ENCODE assay signal across 41 cellular contexts in genomic region chr10:100106865-100107264, GRCh38. TPM values are rescaled to one million over a fixed set of nuclear protein-coding genes. Genes with fewer than 3 reads are reported as not detected.
"Had no signal": no experiment of that assay in that cellular context is flagged by ENCODE, and none has a peak within 500 bp of the region (broad histone marks: within the 10 kb centered on the region; RNA-seq: fewer than 3 reads in every experiment).

No MANE protein-coding gene starts in this region.

- H3K27ac Mint-ChIP-seq: activated CD4-positive, alpha-beta memory T cell treated with anti-CD3 and anti-CD28 coated beads, Interleukin-2, amount 10 ng/mL, durations not matched to agents 7 days and 5 days; activated CD4-positive, alpha-beta T cell treated with anti-CD3 and anti-CD28 coated beads for 36 hours; activated CD4-positive, alpha-beta T cell treated with anti-CD3 and anti-CD28 coated beads, Interleukin-2, amount 10 ng/mL, durations not matched to agents 7 days and 5 days; activated CD8-positive, alpha-beta memory T cell treated with anti-CD3 and anti-CD28 coated beads, Interleukin-2, amount 10 ng/mL, durations not matched to agents 7 days and 5 days; activated CD8-positive, alpha-beta T cell treated with anti-CD3 and anti-CD28 coated beads, Interleukin-2, amount 10 ng/mL, durations not matched to agents 7 days and 5 days; activated naive CD4-positive, alpha-beta T cell treated with anti-CD3 and anti-CD28 coated beads, Interleukin-2, amount 10 ng/mL, durations not matched to agents 7 days and 5 days; activated naive CD4-positive, alpha-beta T cell treated with anti-CD3 and anti-CD28 coated beads, Interleukin-2, amount 50 U/mL, for 24 hours; activated naive CD8-positive, alpha-beta T cell; activated naive CD8-positive, alpha-beta T cell treated with anti-CD3 and anti-CD28 coated beads, Interleukin-2, amount 10 ng/mL, durations not matched to agents 7 days and 5 days; activated naive CD8-positive, alpha-beta T cell treated with anti-CD3 and anti-CD28 coated beads, Interleukin-2, amount 50 U/mL, for 24 hours; activated T-cell treated with anti-CD3 and anti-CD28 coated beads, Interleukin-2, amount 50 U/mL, for 24 hours; activated T-helper 2 cell treated with anti-CD3 and anti-CD28 coated beads, Interferon-gamma antibody, Interleukin-2, Interleukin-4, amounts not matched to agents 10 μg/mL and 5 μg/mL and 100 μg/mL, durations not matched to agents 14 hours and 24 hours and 36 hours; brain; T-helper 1 cell treated with Interleukin-12 subunit alpha and Interleukin-12 subunit beta and Interleukin-4 antibody, amounts not matched to agents 30 μg/mL and 1 μg/mL, for 36 hours; T-helper 2 cell treated with Interferon-gamma antibody and Interleukin-4, amounts not matched to agents 5 μg/mL and 100 μg/mL, for 36 hours; WTC11 had no signal

- H3K4me1 Mint-ChIP-seq: activated CD4-positive, alpha-beta memory T cell treated with anti-CD3 and anti-CD28 coated beads, Interleukin-2, amount 10 ng/mL, durations not matched to agents 7 days and 5 days; activated CD4-positive, alpha-beta T cell treated with anti-CD3 and anti-CD28 coated beads for 36 hours; activated CD8-positive, alpha-beta memory T cell treated with anti-CD3 and anti-CD28 coated beads, Interleukin-2, amount 10 ng/mL, durations not matched to agents 7 days and 5 days; activated naive CD4-positive, alpha-beta T cell treated with anti-CD3 and anti-CD28 coated beads, Interleukin-2, amount 10 ng/mL, durations not matched to agents 7 days and 5 days; activated naive CD4-positive, alpha-beta T cell treated with anti-CD3 and anti-CD28 coated beads, Interleukin-2, amount 50 U/mL, for 24 hours; activated naive CD8-positive, alpha-beta T cell treated with anti-CD3 and anti-CD28 coated beads, Interleukin-2, amount 50 U/mL, for 24 hours; brain; central memory CD8-positive, alpha-beta T cell had no signal

- H3K4me3 ChIP-seq: ascending aorta, cardiac muscle cell had no signal

- ATAC-seq: activated CD4-positive, alpha-beta T cell treated with anti-CD3 and anti-CD28 coated beads for 36 hours; activated CD4-positive, CD25-positive, alpha-beta regulatory T cell treated with anti-CD3 and anti-CD28 coated beads, Interleukin-2, amount 50 U/mL, for 24 hours; activated CD8-positive, alpha-beta memory T cell treated with anti-CD3 and anti-CD28 coated beads, Interleukin-2, amount 10 ng/mL, durations not matched to agents 7 days and 5 days; activated CD8-positive, alpha-beta T cell treated with anti-CD3 and anti-CD28 coated beads, Interleukin-2, amount 10 ng/mL, durations not matched to agents 7 days and 5 days; activated naive CD8-positive, alpha-beta T cell treated with anti-CD3 and anti-CD28 coated beads, Interleukin-2, amount 50 U/mL, for 24 hours; WTC11 had no signal

- FAIRE-seq: bronchial epithelial cell, TTC549 had no signal

- H3K27me3 ChIP-seq: ascending aorta, cardiac muscle cell had no signal

- H3K36me3 Mint-ChIP-seq: activated CD8-positive, alpha-beta memory T cell treated with anti-CD3 and anti-CD28 coated beads, Interleukin-2, amount 10 ng/mL, durations not matched to agents 7 days and 5 days; activated naive CD4-positive, alpha-beta T cell treated with anti-CD3 and anti-CD28 coated beads, Interleukin-2, amount 10 ng/mL, durations not matched to agents 7 days and 5 days; activated naive CD8-positive, alpha-beta T cell; activated naive CD8-positive, alpha-beta T cell treated with anti-CD3 and anti-CD28 coated beads, Interleukin-2, amount 10 ng/mL, durations not matched to agents 7 days and 5 days; brain had no signal

- H3K9me3 ChIP-seq: ascending aorta had no signal

- H3K36me3 ChIP-seq: ascending aorta, cardiac muscle cell had no signal

- H3K27ac ChIP-seq: ascending aorta, cardiac muscle cell, VCaP had no signal

- DNase-seq: activated CD4-positive, alpha-beta memory T cell treated with anti-CD3 and anti-CD28 coated beads, Interleukin-2, amount 10 ng/mL, durations not matched to agents 7 days and 5 days; activated CD4-positive, alpha-beta T cell treated with anti-CD3 and anti-CD28 coated beads for 1 hour; activated CD4-positive, alpha-beta T cell treated with anti-CD3 and anti-CD28 coated beads for 36 hours; activated CD4-positive, alpha-beta T cell treated with anti-CD3 and anti-CD28 coated beads for 48 hours; activated CD4-positive, alpha-beta T cell treated with anti-CD3 and anti-CD28 coated beads, Interleukin-2, amount 10 ng/mL, durations not matched to agents 7 days and 5 days; activated CD4-positive, alpha-beta T cell treated with anti-CD3 and anti-CD28 coated beads, Interleukin-2, amount 50 U/mL, for 48 hours; activated CD4-positive, CD25-positive, alpha-beta regulatory T cell; activated CD8-positive, alpha-beta memory T cell treated with anti-CD3 and anti-CD28 coated beads for 24 hours; activated CD8-positive, alpha-beta memory T cell treated with anti-CD3 and anti-CD28 coated beads, Interleukin-2, amount 10 ng/mL, durations not matched to agents 7 days and 5 days; activated CD8-positive, alpha-beta memory T cell treated with anti-CD3 and anti-CD28 coated beads, Interleukin-2, amount 50 U/mL, for 48 hours; activated CD8-positive, alpha-beta T cell treated with anti-CD3 and anti-CD28 coated beads, Interleukin-2, amount 10 ng/mL, durations not matched to agents 7 days and 5 days; activated effector memory CD4-positive, alpha-beta T cell treated with Interleukin-2 at 50 U/mL for 16 hours; activated gamma-delta T cell; activated naive CD4-positive, alpha-beta T cell treated with anti-CD3 and anti-CD28 coated beads, Interleukin-2, amount 10 ng/mL, durations not matched to agents 7 days and 5 days; activated naive CD4-positive, alpha-beta T cell treated with Interleukin-2 at 50 U/mL for 16 hours; activated naive CD8-positive, alpha-beta T cell treated with anti-CD3 and anti-CD28 coated beads, Interleukin-2, amount 10 ng/mL, durations not matched to agents 7 days and 5 days; activated naive CD8-positive, alpha-beta T cell treated with anti-CD3 and anti-CD28 coated beads, Interleukin-2, amount 50 U/mL, for 24 hours; activated T-cell treated with anti-CD3 and anti-CD28 coated beads, Interleukin-2, amount 50 U/mL, for 24 hours; activated T-cell treated with anti-CD3 and anti-CD28 coated beads, Interleukin-2, amount 50 U/mL, for 48 hours; amygdala; anterior cingulate cortex; caudate nucleus; cerebellar nuclear complex; T-helper 1 cell; T-helper 2 cell; T-helper 9 cell had no signal

- H3K9me3 Mint-ChIP-seq: activated CD4-positive, alpha-beta memory T cell treated with anti-CD3 and anti-CD28 coated beads, Interleukin-2, amount 10 ng/mL, durations not matched to agents 7 days and 5 days; activated naive CD4-positive, alpha-beta T cell treated with anti-CD3 and anti-CD28 coated beads, Interleukin-2, amount 10 ng/mL, durations not matched to agents 7 days and 5 days; activated naive CD8-positive, alpha-beta T cell treated with anti-CD3 and anti-CD28 coated beads, Interleukin-2, amount 10 ng/mL, durations not matched to agents 7 days and 5 days; activated T-cell treated with anti-CD3 and anti-CD28 coated beads, Interleukin-2, amount 50 U/mL, for 24 hours; activated T-helper 2 cell treated with anti-CD3 and anti-CD28 coated beads, Interferon-gamma antibody, Interleukin-2, Interleukin-4, amounts not matched to agents 10 μg/mL and 5 μg/mL and 100 μg/mL, durations not matched to agents 14 hours and 24 hours and 36 hours; central memory CD8-positive, alpha-beta T cell; T-helper 1 cell treated with Interleukin-12 subunit alpha and Interleukin-12 subunit beta and Interleukin-4 antibody, amounts not matched to agents 30 μg/mL and 1 μg/mL, for 36 hours; T-helper 2 cell treated with Interferon-gamma antibody and Interleukin-4, amounts not matched to agents 5 μg/mL and 100 μg/mL, for 36 hours had no signal

- H3K4me1 ChIP-seq: ascending aorta had no signal

- H3K4me3 Mint-ChIP-seq: activated CD4-positive, alpha-beta memory T cell treated with anti-CD3 and anti-CD28 coated beads, Interleukin-2, amount 10 ng/mL, durations not matched to agents 7 days and 5 days; activated CD4-positive, alpha-beta T cell treated with anti-CD3 and anti-CD28 coated beads for 36 hours; activated CD4-positive, alpha-beta T cell treated with anti-CD3 and anti-CD28 coated beads, Interleukin-2, amount 10 ng/mL, durations not matched to agents 7 days and 5 days; activated CD8-positive, alpha-beta memory T cell treated with anti-CD3 and anti-CD28 coated beads, Interleukin-2, amount 10 ng/mL, durations not matched to agents 7 days and 5 days; activated CD8-positive, alpha-beta T cell treated with anti-CD3 and anti-CD28 coated beads, Interleukin-2, amount 10 ng/mL, durations not matched to agents 7 days and 5 days; activated naive CD4-positive, alpha-beta T cell treated with anti-CD3 and anti-CD28 coated beads, Interleukin-2, amount 10 ng/mL, durations not matched to agents 7 days and 5 days; activated naive CD4-positive, alpha-beta T cell treated with anti-CD3 and anti-CD28 coated beads, Interleukin-2, amount 50 U/mL, for 24 hours; activated naive CD8-positive, alpha-beta T cell; activated naive CD8-positive, alpha-beta T cell treated with anti-CD3 and anti-CD28 coated beads, Interleukin-2, amount 10 ng/mL, durations not matched to agents 7 days and 5 days; activated naive CD8-positive, alpha-beta T cell treated with anti-CD3 and anti-CD28 coated beads, Interleukin-2, amount 50 U/mL, for 24 hours; activated T-cell treated with anti-CD3 and anti-CD28 coated beads, Interleukin-2, amount 50 U/mL, for 24 hours; brain; central memory CD8-positive, alpha-beta T cell; T-helper 1 cell treated with Interleukin-12 subunit alpha and Interleukin-12 subunit beta and Interleukin-4 antibody, amounts not matched to agents 30 μg/mL and 1 μg/mL, for 36 hours; T-helper 2 cell treated with Interferon-gamma antibody and Interleukin-4, amounts not matched to agents 5 μg/mL and 100 μg/mL, for 36 hours; WTC11 had no signal

RNA-seq across cellular contexts. Expression of gene CPN1, which starts 25.2 kb away (rescaled TPM):
- total RNA-seq: activated CD4-positive, alpha-beta memory T cell treated with anti-CD3 and anti-CD28 coated beads, Interleukin-2, amount 10 ng/mL, durations not matched to agents 7 days and 5 days; activated CD4-positive, alpha-beta T cell treated with anti-CD3 and anti-CD28 coated beads for 36 hours; activated CD4-positive, alpha-beta T cell treated with anti-CD3 and anti-CD28 coated beads, Interleukin-2, amount 10 ng/mL, durations not matched to agents 7 days and 5 days; activated CD8-positive, alpha-beta memory T cell treated with anti-CD3 and anti-CD28 coated beads, Interleukin-2, amount 10 ng/mL, durations not matched to agents 7 days and 5 days; activated CD8-positive, alpha-beta T cell treated with anti-CD3 and anti-CD28 coated beads, Interleukin-2, amount 10 ng/mL, durations not matched to agents 7 days and 5 days; activated naive CD8-positive, alpha-beta T cell treated with anti-CD3 and anti-CD28 coated beads, Interleukin-2, amount 10 ng/mL, durations not matched to agents 7 days and 5 days; activated T-helper 2 cell treated with anti-CD3 and anti-CD28 coated beads, Interferon-gamma antibody, Interleukin-2, Interleukin-4, amounts not matched to agents 10 μg/mL and 5 μg/mL and 100 μg/mL, durations not matched to agents 14 hours and 24 hours and 36 hours; ascending aorta; bronchial epithelial cell; cardiac muscle cell had no signal
- polyA plus RNA-seq: adipose tissue, cardiac muscle cell had no signal
